ENCODE assay signal across 8 cellular contexts in the genomic region with DNA sequence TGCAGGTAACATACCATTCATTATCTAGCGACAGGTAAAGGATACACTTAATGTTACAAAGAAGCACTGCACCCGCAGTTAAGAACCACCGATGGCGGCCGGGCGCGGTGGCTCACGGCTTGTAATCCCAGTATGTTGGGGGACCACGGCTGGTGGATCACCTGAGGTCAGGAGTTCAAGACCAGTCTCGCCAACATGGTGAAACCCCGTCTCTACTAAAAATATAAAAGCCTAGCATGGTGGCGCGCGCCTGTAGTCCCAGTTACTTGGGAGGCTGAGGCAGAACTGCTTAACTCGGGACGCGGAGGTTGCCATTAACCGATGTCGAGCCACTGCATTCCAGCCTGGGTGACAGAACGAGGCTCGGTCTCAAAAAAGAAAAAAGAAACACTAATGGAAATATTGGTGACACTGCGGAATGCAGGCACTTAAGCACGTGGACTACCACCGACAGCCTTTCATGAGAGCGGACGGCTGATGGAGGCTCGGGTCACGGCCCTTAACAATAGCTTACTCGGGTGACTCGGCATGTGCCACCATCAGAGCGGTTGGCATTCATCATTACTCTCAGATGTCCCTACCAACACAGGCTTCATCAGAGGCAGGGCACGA. TPM values are rescaled to one million over a fixed set of nuclear protein-coding genes. Genes with fewer than 3 reads are reported as not detected.
DNase-seq lines count a peak whose midpoint lies in the region; ATAC-seq and TF ChIP-seq lines count a peak whose summit lies in the region.

No MANE protein-coding gene starts in this region.

- H3K4me1 ChIP-seq in cardiac muscle cell (ENCODE audit: low read depth) (peaks cover 19% of the 10 kb centered on the region), gastrocnemius medialis (peaks cover 27 to 30% of the 10 kb centered on the region in 2 donors)

- peaks cover 69% of the 10 kb centered on the region for H3K4me1 Mint-ChIP-seq in activated T-cell treated with anti-CD3 and anti-CD28 coated beads, Interleukin-2, amount 50 U/mL, for 72 hours (ENCODE audit: low read depth)

- H3K9me3 ChIP-seq in cardiac muscle cell (ENCODE audit: low read depth) (no peaks in the 10 kb centered on the region), gastrocnemius medialis (no peaks in the 10 kb centered on the region)

- DNase-seq in activated gamma-delta T cell (lab: John Stamatoyannopoulos, UW) = peak; percentile 13
- DNase-seq in activated gamma-delta T cell treated with Interleukin-2 at 50 U/mL for 16 hours = no peak
- DNase-seq in activated T-cell treated with anti-CD3 and anti-CD28 coated beads, Interleukin-2, amount 50 U/mL, for 72 hours = peak; percentile 20 to 28
- peak in 1 of 2 donors; percentile 68 for DNase-seq in cardiac muscle cell (ENCODE audit: low read depth in 1 of 2, low spot score in 1 of 2)
- no peak for DNase-seq in gastrocnemius medialis

- H3K4me3 Mint-ChIP-seq in activated T-cell treated with anti-CD3 and anti-CD28 coated beads, Interleukin-2, amount 50 U/mL, for 72 hours = peak overlapping the region; percentile 95 to 99

- H3K4me3 ChIP-seq in cardiac muscle cell (peak overlapping the region; percentile 38), gastrocnemius medialis (peak overlapping the region; percentile 63 to 97 (median 85))

- no peaks in the 10 kb centered on the region for H3K27me3 Mint-ChIP-seq in activated T-cell treated with anti-CD3 and anti-CD28 coated beads, Interleukin-2, amount 50 U/mL, for 72 hours (ENCODE audit: low read depth)

- no peaks in the 10 kb centered on the region for H3K9me3 Mint-ChIP-seq in activated T-cell treated with anti-CD3 and anti-CD28 coated beads, Interleukin-2, amount 50 U/mL, for 72 hours

- H3K27ac Mint-ChIP-seq in activated T-cell treated with anti-CD3 and anti-CD28 coated beads, Interleukin-2, amount 50 U/mL, for 72 hours = peak overlapping the region; percentile 95

- no peak for TF ChIP-seq CTCF in cardiac muscle cell (IDR thresholded peaks at IDR 0.05; ENCODE audit: low read depth, low read length)
- TF ChIP-seq CTCF in gastrocnemius medialis (IDR thresholded peaks at IDR 0.05 in 4 of 5, conservative IDR thresholded peaks at IDR 0.05 in 1 of 5) = no peak

- no peak for ATAC-seq in activated T-cell treated with anti-CD3 and anti-CD28 coated beads, Interleukin-2, amount 50 U/mL, for 72 hours (replicated peaks in 1 of 2)
- peak in 1 of 2 donors; percentile 6 for ATAC-seq in gastrocnemius medialis
- ATAC-seq in GM19455 (IDR thresholded peaks at IDR 0.05; ENCODE audit: unreplicated experiment) = no peak
- ATAC-seq in HG03196 (IDR thresholded peaks at IDR 0.05; ENCODE audit: unreplicated experiment) = no peak
- ATAC-seq in GM21515 (IDR thresholded peaks at IDR 0.05; ENCODE audit: unreplicated experiment) = no peak

- in situ Hi-C loops in gastrocnemius medialis (cut with MboI; ENCODE audit: low sequenced_read_pairs in 4 of 4) = loop anchor here in 1 of 4 donors (25.0 kb wide), 1 partner anchor 1120 kb away; a partner anchor contains a TSS

- intact Hi-C loops in gastrocnemius medialis (cut with DNase I; ENCODE audit: low total_unique reads) = loop anchor here (1.0 to 5.0 kb wide), 4 partner anchors 42 to 445 kb away; a partner anchor contains a TSS

- H3K27ac ChIP-seq in cardiac muscle cell (peak overlapping the region; percentile 77), gastrocnemius medialis (peak overlapping the region; percentile 90 to 96 (median 95))

- TF ChIP-seq POLR2A in gastrocnemius medialis (IDR thresholded peaks at IDR 0.05) = no peak

- H3K36me3 Mint-ChIP-seq in activated T-cell treated with anti-CD3 and anti-CD28 coated beads, Interleukin-2, amount 50 U/mL, for 72 hours (ENCODE audit: insufficient read depth in 2 of 2) = peaks cover 29 to 44% of the 10 kb centered on the region in 2 donors

- H3K27me3 ChIP-seq in cardiac muscle cell = no peaks in the 10 kb centered on the region
- H3K27me3 ChIP-seq in gastrocnemius medialis = no peaks in the 10 kb centered on the region

- H3K36me3 ChIP-seq in cardiac muscle cell (peaks cover 45% of the 10 kb centered on the region), gastrocnemius medialis (peaks cover 0 to 43% of the 10 kb centered on the region in 2 donors)

RNA-seq across cellular contexts. Expression of a gene that starts 0.5 kb away (rescaled TPM):
- total RNA-seq in activated T-cell treated with anti-CD3 and anti-CD28 coated beads, Interleukin-2, amount 50 U/mL, for 72 hours = 1,000 to 10,000 TPM; 1,204 to 1,544 TPM
- total RNA-seq in cardiac muscle cell (210 and 350 TPM in 2 replicates), gastrocnemius medialis (100 to 1,000 TPM in 2 of 4 donors, 10 to 100 TPM in 2; 91.9 to 138 (median 98.4) TPM)
- polyA plus RNA-seq in cardiac muscle cell = 158 and 248 TPM in 2 replicates

RNA-seq across cellular contexts. Expression of a gene that starts 0.9 kb away (rescaled TPM):
- total RNA-seq in activated T-cell treated with anti-CD3 and anti-CD28 coated beads, Interleukin-2, amount 50 U/mL, for 72 hours = 10 to 100 TPM; 14.2 to 14.9 TPM
- total RNA-seq in cardiac muscle cell (7.9 and 16.2 TPM in 2 replicates), gastrocnemius medialis (10 to 100 TPM in 1 of 4 donors, 1 to 10 TPM in 3; 3.5 to 13.3 (median 4.0) TPM)
- 1.8 and 3.0 TPM in 2 replicates for polyA plus RNA-seq in cardiac muscle cell

RNA-seq across cellular contexts. Expression of a gene that starts 42.6 kb away (rescaled TPM):
- total RNA-seq in activated T-cell treated with anti-CD3 and anti-CD28 coated beads, Interleukin-2, amount 50 U/mL, for 72 hours = 10 to 100 TPM; 36.2 to 38.3 TPM
- total RNA-seq in cardiac muscle cell (8.6 and 10.9 TPM in 2 replicates), gastrocnemius medialis (1 to 10 TPM; 1.1 to 5.0 (median 3.4) TPM)
- polyA plus RNA-seq in cardiac muscle cell = 4.9 and 9.9 TPM in 2 replicates

RNA-seq across cellular contexts. Expression of a gene that starts 42.8 kb away (rescaled TPM):
- total RNA-seq in activated T-cell treated with anti-CD3 and anti-CD28 coated beads, Interleukin-2, amount 50 U/mL, for 72 hours = 10 to 100 TPM; 16.3 to 22.2 TPM
- total RNA-seq in cardiac muscle cell (9.3 and 15.6 TPM in 2 replicates), gastrocnemius medialis (1 to 10 TPM; 4.3 to 8.9 (median 8.2) TPM)
- polyA plus RNA-seq in cardiac muscle cell = 14.6 and 22.7 TPM in 2 replicates

RNA-seq across cellular contexts. Expression of a gene that starts 49.9 kb away (rescaled TPM):
- total RNA-seq in activated T-cell treated with anti-CD3 and anti-CD28 coated beads, Interleukin-2, amount 50 U/mL, for 72 hours = under 1 TPM in 1 of 2 donors, not detected in 1; 0.30 TPM
- 0.36 TPM in 1 of 2 replicates, not detected in the other for total RNA-seq in cardiac muscle cell
- polyA plus RNA-seq in cardiac muscle cell = not detected in 2 replicates
- total RNA-seq in gastrocnemius medialis = 1 to 10 TPM in 3 of 4 donors, not detected in 1; 1.7 to 4.5 (median 2.2) TPM

Comparison
In these comparisons a context has a peak if more than half of its experiments do, and no peak if none do; other contexts are left out.
1. DNase-seq: peak in activated gamma-delta T cell (single experiment) and activated T-cell treated with anti-CD3 and anti-CD28 coated beads, Interleukin-2, amount 50 U/mL, for 72 hours (2 of 2); none in activated gamma-delta T cell treated with Interleukin-2 at 50 U/mL for 16 hours (single experiment) and gastrocnemius medialis (0 of 2).